ENCODE assay signal across 16 cellular contexts in genomic region chr13:24199016-24199415, GRCh38.
"Had no signal": no experiment of that assay in that cellular context is flagged by ENCODE, and none has a peak within 500 bp of the region (broad histone marks: within the 10 kb centered on the region; RNA-seq: fewer than 3 reads in every experiment).

No MANE protein-coding gene starts in this region.

- H3K4me3 Mint-ChIP-seq: activated CD4-positive, alpha-beta T cell treated with anti-CD3 and anti-CD28 coated beads, Interleukin-2, amount 10 ng/mL, durations not matched to agents 24 days and 14 days; activated naive CD4-positive, alpha-beta T cell treated with anti-CD3 and anti-CD28 coated beads, Interleukin-2, amount 10 ng/mL, durations not matched to agents 7 days and 5 days; dendritic cell treated with granulocyte-macrophage colony-stimulating factor and Interleukin-4, amounts not matched to agents 40 ng/mL and 50 ng/mL, for 4 days; natural killer cell treated with Interleukin-12 subunit alpha and Interleukin-12 subunit beta and Interleukin-15 and Interleukin-18, amount 100 ng/mL, for 72 hours; stimulated activated naive CD8-positive, alpha-beta T cell treated with anti-CD3 and anti-CD28 coated beads, Interleukin-15, amount 100 ng/mL, for 72 hours; T-helper 1 cell treated with Interleukin-12 subunit alpha and Interleukin-12 subunit beta and Interleukin-4 antibody, amounts not matched to agents 30 μg/mL and 1 μg/mL, for 36 hours; WTC11 had no signal

- H3K36me3 ChIP-seq: adrenal gland, heart left ventricle, thyroid gland had no signal

- H3K4me1 ChIP-seq: adrenal gland, psoas muscle had no signal

- H3K9me3 Mint-ChIP-seq: activated CD4-positive, alpha-beta T cell treated with anti-CD3 and anti-CD28 coated beads, Interleukin-2, amount 10 ng/mL, durations not matched to agents 24 days and 14 days; activated naive CD4-positive, alpha-beta T cell treated with anti-CD3 and anti-CD28 coated beads, Interleukin-2, amount 10 ng/mL, durations not matched to agents 7 days and 5 days; dendritic cell treated with granulocyte-macrophage colony-stimulating factor and Interleukin-4, amounts not matched to agents 40 ng/mL and 50 ng/mL, for 4 days; natural killer cell treated with Interleukin-12 subunit alpha and Interleukin-12 subunit beta and Interleukin-15 and Interleukin-18, amount 100 ng/mL, for 72 hours; stimulated activated naive CD8-positive, alpha-beta T cell treated with anti-CD3 and anti-CD28 coated beads, Interleukin-15, amount 100 ng/mL, for 72 hours; T-helper 1 cell treated with Interleukin-12 subunit alpha and Interleukin-12 subunit beta and Interleukin-4 antibody, amounts not matched to agents 30 μg/mL and 1 μg/mL, for 36 hours; WTC11 had no signal

- ATAC-seq: heart left ventricle; left colon; natural killer cell treated with Interleukin-12 subunit alpha and Interleukin-12 subunit beta and Interleukin-15 and Interleukin-18, amount 100 ng/mL, for 72 hours; psoas muscle; stimulated activated naive CD8-positive, alpha-beta T cell treated with anti-CD3 and anti-CD28 coated beads, Interleukin-15, amount 100 ng/mL, for 72 hours; WTC11 had no signal

- H3K27ac ChIP-seq: adrenal gland, psoas muscle, thyroid gland had no signal

- H3K9me3 ChIP-seq: adrenal gland, heart left ventricle, psoas muscle, thyroid gland had no signal

- H3K36me3 Mint-ChIP-seq: activated naive CD4-positive, alpha-beta T cell treated with anti-CD3 and anti-CD28 coated beads, Interleukin-2, amount 10 ng/mL, durations not matched to agents 7 days and 5 days; natural killer cell treated with Interleukin-12 subunit alpha and Interleukin-12 subunit beta and Interleukin-15 and Interleukin-18, amount 100 ng/mL, for 72 hours; WTC11 had no signal

- DNase-seq: activated CD4-positive, alpha-beta T cell treated with anti-CD3 and anti-CD28 coated beads, Interleukin-2, amount 10 ng/mL, durations not matched to agents 24 days and 14 days; activated naive CD4-positive, alpha-beta T cell treated with anti-CD3 and anti-CD28 coated beads, Interleukin-2, amount 10 ng/mL, durations not matched to agents 7 days and 5 days; adrenal gland; erythroblast; heart left ventricle; psoas muscle; stimulated activated CD4-positive, alpha-beta T cell treated with anti-CD3 and anti-CD28 coated beads, Interleukin-15, amount 100 ng/mL, for 24 hours; stimulated activated CD4-positive, alpha-beta T cell treated with anti-CD3 and anti-CD28 coated beads, Interleukin-4, amount 100 ng/mL, for 24 hours; stimulated activated naive CD8-positive, alpha-beta T cell treated with anti-CD3 and anti-CD28 coated beads, Interleukin-15, amount 100 ng/mL, for 72 hours; thyroid gland had no signal

- H3K27me3 Mint-ChIP-seq: activated CD4-positive, alpha-beta T cell treated with anti-CD3 and anti-CD28 coated beads, Interleukin-2, amount 10 ng/mL, durations not matched to agents 24 days and 14 days; activated naive CD4-positive, alpha-beta T cell treated with anti-CD3 and anti-CD28 coated beads, Interleukin-2, amount 10 ng/mL, durations not matched to agents 7 days and 5 days; dendritic cell treated with granulocyte-macrophage colony-stimulating factor and Interleukin-4, amounts not matched to agents 40 ng/mL and 50 ng/mL, for 4 days; stimulated activated naive CD8-positive, alpha-beta T cell treated with anti-CD3 and anti-CD28 coated beads, Interleukin-15, amount 100 ng/mL, for 72 hours had no signal

- H3K4me3 ChIP-seq: adrenal gland, heart left ventricle, lung, psoas muscle, thyroid gland had no signal

- H3K27me3 ChIP-seq: adrenal gland, heart left ventricle, thyroid gland had no signal

- H3K27ac Mint-ChIP-seq: activated CD4-positive, alpha-beta T cell treated with anti-CD3 and anti-CD28 coated beads, Interleukin-2, amount 10 ng/mL, durations not matched to agents 24 days and 14 days; activated naive CD4-positive, alpha-beta T cell treated with anti-CD3 and anti-CD28 coated beads, Interleukin-2, amount 10 ng/mL, durations not matched to agents 7 days and 5 days; dendritic cell treated with granulocyte-macrophage colony-stimulating factor and Interleukin-4, amounts not matched to agents 40 ng/mL and 50 ng/mL, for 4 days; natural killer cell treated with Interleukin-12 subunit alpha and Interleukin-12 subunit beta and Interleukin-15 and Interleukin-18, amount 100 ng/mL, for 72 hours; stimulated activated naive CD8-positive, alpha-beta T cell treated with anti-CD3 and anti-CD28 coated beads, Interleukin-15, amount 100 ng/mL, for 72 hours; T-helper 1 cell treated with Interleukin-12 subunit alpha and Interleukin-12 subunit beta and Interleukin-4 antibody, amounts not matched to agents 30 μg/mL and 1 μg/mL, for 36 hours; WTC11 had no signal
